ENCODE assay signal across 33 cellular contexts in the genomic region with DNA sequence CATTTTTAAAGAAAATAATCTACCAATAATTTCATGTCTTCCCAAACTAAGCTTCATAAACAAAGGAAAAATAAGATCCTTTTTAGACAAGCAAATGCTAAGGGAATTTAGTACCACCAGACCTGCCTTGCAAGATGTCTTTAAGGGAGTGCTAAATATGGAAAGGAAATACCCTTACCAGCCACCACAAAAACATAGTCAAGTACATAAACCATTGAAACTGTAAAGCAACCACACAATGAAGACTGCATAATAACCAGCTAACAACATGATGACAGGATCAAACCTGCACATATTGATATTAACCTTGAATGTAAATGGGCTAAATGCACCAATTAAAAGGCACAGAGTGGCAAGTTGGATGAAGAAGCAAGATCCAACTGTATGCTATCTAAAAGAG.
"Had no signal": no experiment of that assay in that cellular context is flagged by ENCODE, and none has a peak within 500 bp of the region (broad histone marks: within the 10 kb centered on the region; RNA-seq: fewer than 3 reads in every experiment).

No MANE protein-coding gene starts in this region.

- DNase-seq: NCI-H1048, NCI-H1092 treated with DMSO at 0.1 percent for 48 hours, NCI-H1105 treated with DMSO at 0.1 percent for 48 hours, NCI-H1417, NCI-H1436, NCI-H146, NCI-H1694, NCI-H187, NCI-H1930, NCI-H2029 treated with DMSO at 0.1 percent for 48 hours, NCI-H2081 treated with DMSO at 0.1 percent for 48 hours, NCI-H2107, NCI-H2171, NCI-H226, NCI-H446 treated with DMSO at 0.1 percent for 48 hours, NCI-H510A, NCI-H524, NCI-H526, NCI-H69, NCI-H748 treated with DMSO at 0.1 percent for 48 hours, NCI-H82, PC-9, SHP77, SIG-M5, SJCRH30, SW 1271, T-helper 1 cell had no signal

- H3K27ac ChIP-seq: PC-9, RWPE1, SJCRH30, SK-N-MC had no signal

- H3K4me1 ChIP-seq: SJCRH30 had no signal

- H2AFZ ChIP-seq: PC-9 had no signal

- FAIRE-seq: RCC 7860 had no signal

- H3K4me3 ChIP-seq: PC-9, SJCRH30, SK-N-MC had no signal

- H3K9me3 ChIP-seq: SJCRH30 had no signal

- ATAC-seq: Panc1, Right ventricle myocardium inferior, SK-N-SH treated with all-trans-retinoic acid at 6 μM for 48 hours had no signal

- H3K27me3 ChIP-seq: SJCRH30 had no signal

- H3K4me2 ChIP-seq: PC-9 had no signal

- H3K36me3 ChIP-seq: SJCRH30 had no signal
